Comparison of ENCODE assay signal across 8 cellular contexts in the genomic region with DNA sequence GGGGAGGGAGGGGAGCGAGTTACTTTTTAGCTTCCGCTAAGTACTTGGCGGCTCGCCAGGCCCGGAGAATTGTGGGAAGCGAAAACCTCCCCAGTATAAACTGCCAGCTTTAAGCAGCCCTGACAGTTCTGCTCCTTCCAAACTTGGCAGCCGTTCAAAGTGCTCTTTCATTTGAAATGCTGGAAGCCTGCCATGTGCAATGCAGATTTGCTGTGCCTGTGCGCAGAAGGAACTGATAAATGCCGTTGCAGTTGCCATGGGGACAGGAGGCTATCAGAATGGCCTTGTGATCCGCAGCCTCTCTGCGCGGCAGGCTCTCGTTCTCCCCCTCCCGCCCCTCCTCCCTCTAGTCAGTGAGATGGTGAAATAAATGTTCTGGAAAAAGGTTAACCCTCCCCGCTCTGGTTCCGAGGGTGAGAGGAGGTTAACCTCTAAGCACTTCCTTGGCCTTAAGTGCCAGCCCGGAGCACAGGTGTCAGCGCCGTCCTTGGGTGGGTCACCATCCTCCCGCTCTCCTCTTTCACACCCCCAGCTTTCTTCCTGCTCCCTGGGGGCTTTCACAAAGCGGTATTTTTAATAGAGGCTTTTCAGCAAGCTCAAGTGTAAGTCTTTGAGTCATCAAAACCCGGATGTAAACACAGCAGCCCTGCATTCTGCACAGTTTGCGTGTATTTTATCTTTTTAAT. TPM values are rescaled to one million over a fixed set of nuclear protein-coding genes. Genes with fewer than 3 reads are reported as not detected.
DNase-seq lines count a peak whose midpoint lies in the region; ATAC-seq, FAIRE-seq and TF ChIP-seq lines count a peak whose summit lies in the region.

No MANE protein-coding gene starts in this region.

- no peak overlapping the region for H3K14ac ChIP-seq in H1 (ENCODE audit: insufficient read length)

- no peak overlapping the region; the same call in 1 of the 2 replicates for H4K8ac ChIP-seq in H1 (ENCODE audit: extremely low read depth, insufficient read depth, low read length)

- 4% methylated on average over 18 of the region's 23 CpGs; no CpG with 5 or more reads in 1 of the 2 experiments for WGBS in H1 (ENCODE audit: extremely low coverage in 1 of 2, insufficient coverage in 1 of 2, insufficient read length in 1 of 2, insufficient replicate concordance in 2 of 2, low coverage in 1 of 2, low lambda C conversion rate in 2 of 2, missing lambda C conversion rate in 1 of 2), 2 experiments

- H3K79me2 ChIP-seq in H1 (ENCODE audit: control insufficient read depth in 1 of 2, insufficient read depth in 2 of 2, low read length in 2 of 2), result no peaks in the 10 kb centered on the region

- H3K56ac ChIP-seq in H1 (replicated peaks; ENCODE audit: insufficient read length, low read depth, low read length), result no peak overlapping the region

- H3K4ac ChIP-seq in H1 (replicated peaks; ENCODE audit: insufficient read length, low read depth, low read length), result no peak overlapping the region

- peak overlapping the region; percentile 81 for H2BK5ac ChIP-seq in H1 (ENCODE audit: low read depth, low read length)

- no peaks in the 10 kb centered on the region for H3K27me3 ChIP-seq in CD4-positive, alpha-beta T cell (ENCODE audit: control insufficient read depth, insufficient read depth, low read length)
- H3K27me3 ChIP-seq in H1 (replicated peaks in 1 of 4; ENCODE audit: control insufficient read depth in 3 of 4, extremely low read depth in 1 of 4, insufficient read depth in 3 of 4, low read length in 3 of 4), result peaks cover 0 to 4% (median 2%) of the 10 kb centered on the region in 4 experiments; a peak in 2 of 7 replicates

- H3K27ac Mint-ChIP-seq in CD4-positive, alpha-beta T cell, result peak overlapping the region; percentile 100

- H3K36me3 ChIP-seq in H1 (ENCODE audit: control insufficient read depth in 2 of 4, insufficient read depth in 4 of 4, low read length in 3 of 4), result no peaks in the 10 kb centered on the region

- TF ChIP-seq EP300 in H1 (IDR thresholded peaks at IDR 0.05; ENCODE audit: borderline replicate concordance in 1 of 2, low read depth in 2 of 2, low read length in 2 of 2), result no peak; a peak in 1 of 3 replicates

- H4K5ac ChIP-seq in H1 (ENCODE audit: insufficient read length, low read depth, low read length), result peak overlapping the region; percentile 27

- no peak overlapping the region for H2BK120ac ChIP-seq in H1 (replicated peaks; ENCODE audit: low read depth, low read length)

- intact Hi-C loops in CD4-positive, alpha-beta T cell (cut with DNase I, micrococcal nuclease), result loop anchor here (1.0 to 5.0 kb wide), 4 partner anchors 8 to 84 kb away; a partner anchor contains a TSS

- TF ChIP-seq POLR2A in H1 (IDR thresholded peaks at IDR 0.05; ENCODE audit: control extremely low read depth in 1 of 2, low read depth in 2 of 2, low read length in 2 of 2), result no peak

- H2AFZ ChIP-seq in H1 (ENCODE audit: low read length), result peak overlapping the region; percentile 77; the same call in 1 of the 2 replicates

- no peaks in the 10 kb centered on the region for H3K27me3 Mint-ChIP-seq in CD4-positive, alpha-beta T cell

- no peak for TF ChIP-seq CTCF in CD4-positive, alpha-beta T cell (IDR thresholded peaks at IDR 0.05)
- TF ChIP-seq CTCF in H1 (IDR thresholded peaks at IDR 0.05; ENCODE audit: control extremely low read depth in 1 of 3, insufficient read depth in 1 of 3, low read depth in 1 of 3, low read length in 3 of 3), result no peak

- no peaks in the 10 kb centered on the region for H3K9me3 Mint-ChIP-seq in CD4-positive, alpha-beta T cell

- FAIRE-seq in HTR-8/SVneo (lab: Jason Lieb, UNC) (peak; percentile 89), H1 (lab: Jason Lieb, UNC) (no peak)

- 0 out of 2 replicates have a peak overlapping the region, but pooled peaks have one; percentile 1 for H2BK15ac ChIP-seq in H1 (ENCODE audit: low read length)

- H3K36me3 Mint-ChIP-seq in CD4-positive, alpha-beta T cell (ENCODE audit: low read depth), result peaks cover 11% of the 10 kb centered on the region

- POLR2A ChIA-PET in CD4-positive, alpha-beta T cell (lab: Charles Lee), result interaction anchor here (0.6 to 9.9 kb wide), 22 partner anchors 8 to 132 kb away, joined by 3 to 220 read pairs (median 6); a partner anchor contains a TSS
- POLR2A ChIA-PET in H1 (lab: Charles Lee; ENCODE audit: partially characterized antibody), result interaction anchor here (0.8 to 7.7 kb wide), 11 partner anchors 9 to 155 kb away, joined by 3 to 92 read pairs (median 3); a partner anchor contains a TSS

- H4K20me1 ChIP-seq in H1 (replicated peaks in 1 of 2; ENCODE audit: control insufficient read depth in 1 of 2, insufficient read depth in 2 of 2, low read length in 2 of 2), result no peaks in the 10 kb centered on the region

- CTCF ChIA-PET in CD4-positive, alpha-beta T cell (lab: Charles Lee), result interaction anchor here (1.0 to 2.8 kb wide), 8 partner anchors 11 to 127 kb away, joined by 6 to 14 read pairs (median 8); no protein-coding TSS in a partner anchor
- CTCF ChIA-PET in H1 (lab: Charles Lee; ENCODE audit: partially characterized antibody), result interaction anchor here (0.9 to 15.7 kb wide), 8 partner anchors 9 to 125 kb away, joined by 3 to 241 read pairs (median 4); no protein-coding TSS in a partner anchor

- H3K27ac ChIP-seq in CD4-positive, alpha-beta T cell (ENCODE audit: low read depth, low read length), result peak overlapping the region; percentile 96
- no peak overlapping the region for H3K27ac ChIP-seq in H1 (ENCODE audit: low read depth, low read length)

- H3K9ac ChIP-seq in H1 (replicated peaks in 1 of 4; ENCODE audit: extremely low read depth in 1 of 4, low read depth in 3 of 4, low read length in 3 of 4), result peak overlapping the region in 1 of 4 experiments; percentile 6; a peak in 1 of 7 replicates

- H3K23ac ChIP-seq in H1 (ENCODE audit: insufficient read length), result no peak overlapping the region

- H2BK20ac ChIP-seq in H1 (ENCODE audit: low read length), result peak overlapping the region; percentile 23; the same call in 1 of the 2 replicates

- H3K4me1 Mint-ChIP-seq in CD4-positive, alpha-beta T cell (ENCODE audit: low read depth), result peaks cover 96% of the 10 kb centered on the region

- peak; percentile 96 to 100 (median 99) for DNase-seq in CD4-positive, alpha-beta T cell
- DNase-seq in HTR-8/SVneo (ENCODE audit: insufficient read length, low spot score) (peak; percentile 94), NOMO-1 (lab: John Stamatoyannopoulos, UW; ENCODE audit: unreplicated experiment in 2 of 2) (peak; percentile 93 to 95), H1 (ENCODE audit: low read depth in 1 of 2, low spot score in 2 of 2) (peak in 1 of 2 experiments; percentile 80), mesenteric fat pad (ENCODE audit: low spot score) (peak; percentile 100)
- DNase-seq in activated CD8-positive, alpha-beta memory T cell treated with anti-CD3 and anti-CD28 coated beads for 48 hours (ENCODE audit: low read depth in 2 of 3, low spot score in 2 of 3), result peak; percentile 79 to 90 (median 89)
- peak; percentile 97 for DNase-seq in stimulated activated CD8-positive, alpha-beta memory T cell treated with anti-CD3 and anti-CD28 coated beads, Interleukin-15, amount 100 ng/mL, for 1 hour (ENCODE audit: low read depth)

- no peak overlapping the region; the same call in 1 of the 2 replicates for H2BK12ac ChIP-seq in H1 (ENCODE audit: low read depth, low read length)

- H3K4me1 ChIP-seq in H1 (replicated peaks in 1 of 4; ENCODE audit: control insufficient read depth in 3 of 4, insufficient read depth in 4 of 4, low read length in 3 of 4), result peaks cover 33 to 68% (median 42%) of the 10 kb centered on the region in 4 experiments; a peak in 6 of 7 replicates

- 0 out of 2 replicates have a peak, but pooled peaks cover 2% of the 10 kb centered on the region for H3K79me1 ChIP-seq in H1 (ENCODE audit: low read depth, low read length)

- no peak for TF ChIP-seq RAD21 in H1 (IDR thresholded peaks at IDR 0.05 in 1 of 2, conservative IDR thresholded peaks at IDR 0.05 in 1 of 2; ENCODE audit: low read depth in 2 of 2, low read length in 2 of 2)

- no peaks in the 10 kb centered on the region for H3K9me3 ChIP-seq in CD4-positive, alpha-beta T cell (ENCODE audit: control insufficient read depth, low read length)
- no peaks in the 10 kb centered on the region for H3K9me3 ChIP-seq in H1 (ENCODE audit: insufficient read depth in 2 of 2, low read depth in 1 of 2, low read length in 1 of 2)

- no peak overlapping the region for H2AK5ac ChIP-seq in H1 (ENCODE audit: low read depth, low read length)

- H3K18ac ChIP-seq in H1 (ENCODE audit: extremely low read depth, low read length), result peak overlapping the region; percentile 78

- peak; percentile 79 for ATAC-seq in CD4-positive, alpha-beta T cell (ENCODE audit: poor library complexity)
- ATAC-seq in GM21367 (IDR thresholded peaks at IDR 0.05; ENCODE audit: unreplicated experiment), result peak; percentile 60

- H3K4me3 ChIP-seq in H1 (ENCODE audit: extremely low read depth in 1 of 4, insufficient read depth in 2 of 4, low read depth in 3 of 4, low read length in 4 of 4), result peak overlapping the region; percentile 22 to 58 (median 52); a peak in 7 of 8 replicates

- H4K91ac ChIP-seq in H1 (replicated peaks; ENCODE audit: insufficient read length, low read length), result peak overlapping the region; percentile 6

- H3K4me3 Mint-ChIP-seq in CD4-positive, alpha-beta T cell, result peak overlapping the region; percentile 84

- peak overlapping the region; percentile 76 to 86 for H3K4me2 ChIP-seq in H1 (ENCODE audit: insufficient read depth in 1 of 2, low read depth in 2 of 2, low read length in 2 of 2)

- H3K23me2 ChIP-seq in H1 (ENCODE audit: low read depth, low read length), result peaks cover 6% of the 10 kb centered on the region; the same call in 1 of the 2 replicates

RNA-seq across cellular contexts. Expression of a gene that starts 11.9 kb away (rescaled TPM):
- 10 to 100 TPM; 70.9 to 71.8 TPM for total RNA-seq in CD4-positive, alpha-beta T cell
- 57.0 and 59.6 TPM in 2 replicates for total RNA-seq in H1 (2021; fragmentation: NEBNext Ultra II Directional; extraction: Animal tissue kit (Norgen Biotek cat#: 25700))
- polyA plus RNA-seq in H1 (2011; rRNA removed), result 18.8 and 32.1 TPM in 2 replicates
- 22.0 TPM for polyA plus RNA-seq in H1 (2011; cell fraction: cytosol; rRNA removed)
- 27.5 TPM for polyA plus RNA-seq in H1 (2011; cell fraction: nucleus; rRNA removed)
- 36.5 to 43.3 TPM (median 39.3 TPM) in 4 replicates for polyA plus RNA-seq in H1 (2012, experiment 1 of 2)
- polyA plus RNA-seq in H1 (2012, experiment 2 of 2), result 26.8 TPM
- 21.9 TPM for polyA plus RNA-seq in H1 (2013, experiment 1 of 2)
- 22.6 TPM for polyA plus RNA-seq in H1 (2013, experiment 2 of 2)
- 7.7 and 12.6 TPM in 2 replicates for polyA minus RNA-seq in H1 (2011; rRNA and poly(A)+ RNA removed)
- polyA minus RNA-seq in H1 (2011; cell fraction: cytosol; rRNA and poly(A)+ RNA removed), result 47.4 TPM
- 25.9 TPM for polyA minus RNA-seq in H1 (2011; cell fraction: nucleus; rRNA and poly(A)+ RNA removed)
- total RNA-seq in mesenteric fat pad, result 51.9 TPM

RNA-seq across cellular contexts. Expression of a gene that starts 57.6 kb away (rescaled TPM):
- 10 to 100 TPM in 1 of 2 experiments, 1 to 10 TPM in 1; 8.2 to 10.7 TPM for total RNA-seq in CD4-positive, alpha-beta T cell
- 31.7 and 32.7 TPM in 2 replicates for total RNA-seq in H1 (2021; fragmentation: NEBNext Ultra II Directional; extraction: Animal tissue kit (Norgen Biotek cat#: 25700))
- polyA plus RNA-seq in H1 (2011; rRNA removed), result 13.3 and 13.9 TPM in 2 replicates
- polyA plus RNA-seq in H1 (2011; cell fraction: cytosol; rRNA removed), result 19.8 TPM
- 14.3 TPM for polyA plus RNA-seq in H1 (2011; cell fraction: nucleus; rRNA removed)
- 12.0 to 17.1 TPM (median 16.7 TPM) in 4 replicates for polyA plus RNA-seq in H1 (2012, experiment 1 of 2)
- polyA plus RNA-seq in H1 (2012, experiment 2 of 2), result 2.0 TPM
- polyA plus RNA-seq in H1 (2013, experiment 1 of 2), result 15.9 TPM
- polyA plus RNA-seq in H1 (2013, experiment 2 of 2), result 15.4 TPM
- 41.1 and 42.1 TPM in 2 replicates for polyA minus RNA-seq in H1 (2011; rRNA and poly(A)+ RNA removed)
- polyA minus RNA-seq in H1 (2011; cell fraction: cytosol; rRNA and poly(A)+ RNA removed), result 17.5 TPM
- polyA minus RNA-seq in H1 (2011; cell fraction: nucleus; rRNA and poly(A)+ RNA removed), result 15.8 TPM
- total RNA-seq in mesenteric fat pad, result 23.1 TPM
